In genomic region chr7:128902761-128903585, GRCh38 we compare ENCODE assay signal across 1 cellular context.
TF ChIP-seq lines count a peak whose summit lies in the region.

No MANE protein-coding gene starts in this region.

TF ChIP-seq in H1, 55 proteins besides CTCF, POLR2A, EP300 and RAD21:
- TF ChIP-seq CEBPB (IDR thresholded peaks at IDR 0.05; ENCODE audit: low read depth, low read length) (no peak), SRF (IDR thresholded peaks at IDR 0.05; ENCODE audit: low read depth, low read length) (no peak), TBP (IDR thresholded peaks at IDR 0.05; ENCODE audit: low read depth, low read length) (no peak), SUZ12 (IDR thresholded peaks at IDR 0.05; ENCODE audit: low read length) (no peak), SP2 (IDR thresholded peaks at IDR 0.05; ENCODE audit: low read length) (no peak), SAP30 (IDR thresholded peaks at IDR 0.05; ENCODE audit: insufficient read depth, insufficient replicate concordance, low read length) (no peak), CHD1 (IDR thresholded peaks at IDR 0.05; ENCODE audit: low read depth, low read length) (no peak), CBX8 (IDR thresholded peaks at IDR 0.05; ENCODE audit: borderline replicate concordance, low read depth, low read length) (no peak), FOSL1 (IDR thresholded peaks at IDR 0.05; ENCODE audit: insufficient read depth, low read depth, low read length) (no peak), YY1 (IDR thresholded peaks at IDR 0.05; ENCODE audit: low read depth, low read length) (no peak), SP4 (IDR thresholded peaks at IDR 0.05; ENCODE audit: low read length) (no peak), CBX5 (IDR thresholded peaks at IDR 0.05; ENCODE audit: low read depth, low read length) (no peak), ASH2L (IDR thresholded peaks at IDR 0.05; ENCODE audit: low read length) (no peak), RBBP5 (IDR thresholded peaks at IDR 0.05; ENCODE audit: borderline replicate concordance, low read depth, low read length) (no peak)
- TF ChIP-seq, protein P1, sequence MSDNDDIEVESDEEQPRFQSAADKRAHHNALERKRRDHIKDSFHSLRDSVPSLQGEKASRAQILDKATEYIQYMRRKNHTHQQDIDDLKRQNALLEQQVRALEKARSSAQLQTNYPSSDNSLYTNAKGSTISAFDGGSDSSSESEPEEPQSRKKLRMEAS (IDR thresholded peaks at IDR 0.05): no peak
